Comparison of ENCODE assay signal across 13 cellular contexts in genomic region chr2:58870704-58871103, GRCh38.
DNase-seq lines count a peak whose midpoint lies in the region; ATAC-seq, FAIRE-seq and TF ChIP-seq lines count a peak whose summit lies in the region.
"Had no signal": no experiment of that assay in that cellular context is flagged by ENCODE, and none has a peak within 500 bp of the region (broad histone marks: within the 10 kb centered on the region; RNA-seq: fewer than 3 reads in every experiment).

No MANE protein-coding gene starts in this region.

- H3K9me3 ChIP-seq in breast epithelium (no peaks in the 10 kb centered on the region), small intestine (ENCODE audit: control insufficient read depth, low read depth) (no peaks in the 10 kb centered on the region), heart right ventricle (no peaks in the 10 kb centered on the region)
- H3K9me3 ChIP-seq: SJCRH30 had no signal

- no peaks in the 10 kb centered on the region for H3K27me3 Mint-ChIP-seq in MCF 10A (ENCODE audit: insufficient read depth, unreplicated experiment)

- no peak for TF ChIP-seq POLR2A in breast epithelium (IDR thresholded peaks at IDR 0.05)

- peak; percentile 47 for ATAC-seq in HG02642 (IDR thresholded peaks at IDR 0.05; ENCODE audit: poor library complexity, unreplicated experiment)
- ATAC-seq in heart right ventricle = no peak

- no peaks in the 10 kb centered on the region for H3K4me1 Mint-ChIP-seq in MCF 10A (ENCODE audit: insufficient read depth, unreplicated experiment)

- H3K27ac ChIP-seq in breast epithelium (no peak overlapping the region), small intestine (ENCODE audit: low read depth in 1 of 2, low read length in 1 of 2) (no peak overlapping the region), heart right ventricle (no peak overlapping the region)
- H3K27ac ChIP-seq: SJCRH30 had no signal

- FAIRE-seq in small intestine (lab: Jason Lieb, UNC) = no peak
- FAIRE-seq: GM12892 had no signal

- H3K9me3 Mint-ChIP-seq in MCF 10A (ENCODE audit: unreplicated experiment) = no peaks in the 10 kb centered on the region

- no peak overlapping the region for H3K27ac Mint-ChIP-seq in MCF 10A (ENCODE audit: low read depth, unreplicated experiment)

- H3K27me3 ChIP-seq in breast epithelium = no peaks in the 10 kb centered on the region
- H3K27me3 ChIP-seq in small intestine (ENCODE audit: control insufficient read depth in 2 of 2, insufficient read depth in 2 of 2, low read length in 2 of 2) = no peaks in the 10 kb centered on the region
- no peaks in the 10 kb centered on the region for H3K27me3 ChIP-seq in heart right ventricle

- CTCF ChIA-PET in MCF 10A (lab: Yijun Ruan, JAX) = interaction anchor here (0.8 kb wide), 1 partner anchor 108 kb away, joined by 4 read pairs; no protein-coding TSS in a partner anchor

- POLR2A ChIA-PET in MCF 10A (lab: Yijun Ruan, JAX) = interaction anchor here (0.6 kb wide), 1 partner anchor 133 kb away, joined by 3 read pairs; no protein-coding TSS in a partner anchor

- BruUV-seq in MCF 10A (replicated peaks; lab: Mats Ljungman, UMichigan) = no TSS peak

- intact Hi-C loops in MCF 10A (cut with micrococcal nuclease) = no loop called here
- intact Hi-C loops in breast epithelium (cut with DNase I; ENCODE audit: low total_unique reads) = no loop called here
- intact Hi-C loops in heart right ventricle (cut with DNase I) = no loop called here

- no peak overlapping the region for H3K4me3 Mint-ChIP-seq in MCF 10A (ENCODE audit: unreplicated experiment)

- H3K4me1 ChIP-seq in breast epithelium (no peaks in the 10 kb centered on the region), small intestine (ENCODE audit: control insufficient read depth in 2 of 2, insufficient read depth in 1 of 2, low read depth in 1 of 2, low read length in 1 of 2) (no peaks in the 10 kb centered on the region), heart right ventricle (no peaks in the 10 kb centered on the region)
- H3K4me1 ChIP-seq: SJCRH30 had no signal

- no peak for TF ChIP-seq CTCF in MCF 10A (IDR thresholded peaks at IDR 0.05; ENCODE audit: unreplicated experiment)
- TF ChIP-seq CTCF in breast epithelium (IDR thresholded peaks at IDR 0.05) = no peak
- no peak for TF ChIP-seq CTCF in heart right ventricle (IDR thresholded peaks at IDR 0.05)

- H3K36me3 Mint-ChIP-seq in MCF 10A (ENCODE audit: insufficient read depth, unreplicated experiment) = no peaks in the 10 kb centered on the region

- 21 to 50% (median 25%) methylated on average over 2 of the region's 2 CpGs for WGBS in small intestine, 3 donors
- 39 to 60% methylated on average over 2 of the region's 2 CpGs for WGBS in heart right ventricle, 2 donors

- DNase-seq in MCF 10A (ENCODE audit: unreplicated experiment) = peak; percentile 35
- no peak for DNase-seq in breast epithelium (ENCODE audit: low spot score in 2 of 2)
- DNase-seq in Jurkat, Clone E6-1 (ENCODE audit: low read depth, low spot score) = peak; percentile 36
- peak; percentile 20 for DNase-seq in small intestine
- DNase-seq in H4 (ENCODE audit: low spot score) = no peak
- no peak for DNase-seq in heart right ventricle
- no peak for DNase-seq in NCI-H345 treated with DMSO at 0.1 percent for 48 hours (lab: John Stamatoyannopoulos, UW; ENCODE audit: unreplicated experiment)
- DNase-seq: activated CD8-positive, alpha-beta memory T cell treated with anti-CD3 and anti-CD28 coated beads for 24 hours; mesenchymal stem cell; NCI-H2029 treated with DMSO at 0.1 percent for 48 hours had no signal

- H3K4me3 ChIP-seq in breast epithelium (no peak overlapping the region), small intestine (ENCODE audit: low read depth in 1 of 2, low read length in 2 of 2) (no peak overlapping the region), heart right ventricle (no peak overlapping the region)
- H3K4me3 ChIP-seq in Jurkat, Clone E6-1 (ENCODE audit: low read length) = no peak overlapping the region
- H3K4me3 ChIP-seq: SJCRH30 had no signal

- H3K36me3 ChIP-seq in breast epithelium (no peaks in the 10 kb centered on the region), small intestine (ENCODE audit: control insufficient read depth in 2 of 2, insufficient read depth in 2 of 2, low read length in 2 of 2) (no peaks in the 10 kb centered on the region), heart right ventricle (no peaks in the 10 kb centered on the region)
- H3K36me3 ChIP-seq: SJCRH30 had no signal

Comparison
In these comparisons a context has a peak if more than half of its experiments do, and no peak if none do; other contexts are left out.
1. DNase-seq: peak in MCF 10A (single experiment), Jurkat, Clone E6-1 (single experiment) and small intestine (single experiment); none in breast epithelium (0 of 2), H4 (single experiment), heart right ventricle (0 of 2) and NCI-H345 treated with DMSO at 0.1 percent for 48 hours (single experiment).